In the genomic region with DNA sequence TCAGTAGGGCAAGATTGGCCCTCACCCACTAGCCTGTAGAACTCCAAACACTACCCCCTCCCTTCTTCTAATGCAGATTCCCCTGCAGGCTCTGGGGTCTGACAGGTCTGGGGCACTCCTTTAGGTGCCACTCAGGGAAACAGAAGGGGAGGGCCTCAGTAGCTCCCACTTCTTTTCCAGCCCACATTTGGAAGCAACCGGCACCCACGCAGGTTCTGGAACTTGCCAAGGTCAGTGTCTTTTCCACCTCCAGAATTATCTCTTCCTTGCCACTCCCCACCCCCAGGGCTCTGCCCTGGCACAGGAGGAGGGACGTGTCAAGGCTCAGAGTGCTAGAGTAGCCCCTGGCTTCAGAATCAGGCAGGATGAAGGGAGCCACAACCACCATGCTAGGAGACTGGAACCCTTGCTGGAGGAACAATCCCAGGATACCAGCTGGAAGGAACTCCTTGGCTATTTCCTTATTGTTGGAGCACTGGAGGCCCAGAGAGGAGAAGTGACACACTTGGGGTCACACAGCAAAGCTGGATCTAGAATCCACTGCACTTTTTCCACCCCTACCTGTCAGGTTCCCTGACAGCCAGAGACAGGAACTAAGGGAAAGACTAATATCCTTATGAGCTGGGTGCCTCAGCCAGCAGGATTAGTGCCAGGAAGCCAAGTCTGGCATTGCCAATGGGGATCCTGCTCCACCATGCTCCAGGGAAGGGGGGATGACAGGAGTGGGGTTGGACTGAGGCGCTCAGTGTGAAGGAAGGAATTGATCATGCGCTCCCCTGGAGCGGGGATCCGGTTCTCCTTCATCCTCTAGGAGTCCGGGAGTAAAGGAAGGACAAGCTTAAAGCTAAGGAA, we compare ENCODE assay signal across 26 cellular contexts. TPM values are rescaled to one million over a fixed set of nuclear protein-coding genes. Genes with fewer than 3 reads are reported as not detected.
DNase-seq lines count a peak whose midpoint lies in the region; FAIRE-seq and TF ChIP-seq lines count a peak whose summit lies in the region.
"Had no signal": no experiment of that assay in that cellular context is flagged by ENCODE, and none has a peak within 500 bp of the region (broad histone marks: within the 10 kb centered on the region; RNA-seq: fewer than 3 reads in every experiment).

No MANE protein-coding gene starts in this region.

- H3K36me3 ChIP-seq in HUES64 (ENCODE audit: insufficient read depth, low read length): no peaks in the 10 kb centered on the region
- no peaks in the 10 kb centered on the region for H3K36me3 ChIP-seq in parathyroid adenoma (ENCODE audit: control insufficient read depth, insufficient read depth, low read length)
- H3K36me3 ChIP-seq: adrenal gland, SJSA1, WERI-Rb-1 had no signal

- DNase-seq in ACHN (peak; percentile 92), kidney glomerular epithelial cell (lab: John Stamatoyannopoulos, UW) (no peak), GM12892 (ENCODE audit: insufficient read length) (no peak), SW480 (ENCODE audit: low spot score) (no peak)
- no peak for DNase-seq in activated T-cell treated with anti-CD3 and anti-CD28 coated beads, Interleukin-2, amount 50 U/mL, for 1 hour
- DNase-seq: activated CD4-positive, alpha-beta T cell treated with anti-CD3 and anti-CD28 coated beads, Interleukin-2, amount 50 U/mL, for 4 hours; activated CD8-positive, alpha-beta memory T cell treated with anti-CD3 and anti-CD28 coated beads, Interleukin-2, amount 50 U/mL, for 48 hours; activated effector memory CD4-positive, alpha-beta T cell treated with anti-CD3 and anti-CD28 coated beads, Interleukin-2, amount 50 U/mL, for 16 hours; adrenal gland; CD8-positive, alpha-beta T cell; cortex of kidney; DMS79; GOT3; Karpas-422; left cardiac atrium; NCI-H1048; NCI-H2029 treated with DMSO at 0.1 percent for 48 hours; NK-92 treated with Interleukin-12 subunit alpha and Interleukin-12 subunit beta, amount 100 ng/mL, for 24 hours; WERI-Rb-1 had no signal

- H3K27ac ChIP-seq in HUES64 (ENCODE audit: low read depth, low read length): no peak overlapping the region
- H3K27ac ChIP-seq in parathyroid adenoma: peak overlapping the region; percentile 91
- H3K27ac ChIP-seq: adrenal gland, SJSA1 had no signal

- H3K27me3 ChIP-seq in HUES64 (ENCODE audit: insufficient read depth, low read length) (peaks cover 61% of the 10 kb centered on the region), parathyroid adenoma (ENCODE audit: control insufficient read depth, insufficient read depth, low read length) (no peaks in the 10 kb centered on the region)

- in situ Hi-C loops in ACHN (cut with HindIII; ENCODE audit: low pct_ligation_motif_present, low pct_unique_long_range_greater_than_20kb, low sequenced_read_pairs): no loop called here

- H2AFZ ChIP-seq in parathyroid adenoma: peak overlapping the region; percentile 81

- no peak for TF ChIP-seq POLR2A in GM12892 (IDR thresholded peaks at IDR 0.05; ENCODE audit: low read depth, low read length)

- no peaks in the 10 kb centered on the region for H3K9me3 ChIP-seq in HUES64 (ENCODE audit: insufficient read depth, low read depth, low read length)
- H3K9me3 ChIP-seq in iPS-18c (ENCODE audit: control insufficient read depth, insufficient read depth, low read length): no peaks in the 10 kb centered on the region
- no peaks in the 10 kb centered on the region for H3K9me3 ChIP-seq in parathyroid adenoma (ENCODE audit: control insufficient read depth, low read length)
- H3K9me3 ChIP-seq: adrenal gland, SJSA1 had no signal

- H3K4me2 ChIP-seq in parathyroid adenoma (ENCODE audit: low read length): peak overlapping the region; percentile 63

- TF ChIP-seq CTCF in parathyroid adenoma (IDR thresholded peaks at IDR 0.05): no peak

- no peak for FAIRE-seq in GM12892 (lab: Jason Lieb, UNC)
- FAIRE-seq: RCC 7860 had no signal

- WGBS in HUES64: 87% methylated on average over 8 of the region's 8 CpGs

- peak overlapping the region; percentile 65; the same call in 1 of the 2 replicates for H3K4me3 ChIP-seq in HUES64 (ENCODE audit: low read length)
- 0 out of 2 replicates have a peak overlapping the region, but pooled peaks have one; percentile 56 for H3K4me3 ChIP-seq in iPS-18c (ENCODE audit: insufficient read depth, low read depth, low read length)
- peak overlapping the region; percentile 46 for H3K4me3 ChIP-seq in parathyroid adenoma (ENCODE audit: low read depth, low read length)
- H3K4me3 ChIP-seq: adrenal gland, SJSA1 had no signal

- peaks cover 34% of the 10 kb centered on the region for H3K4me1 ChIP-seq in HUES64 (ENCODE audit: insufficient read depth, low read length)
- peaks cover 27% of the 10 kb centered on the region for H3K4me1 ChIP-seq in parathyroid adenoma

- no peak overlapping the region for H3K9ac ChIP-seq in HUES64 (ENCODE audit: low read depth, low read length)
- no peak overlapping the region for H3K9ac ChIP-seq in parathyroid adenoma

- peaks cover 9% of the 10 kb centered on the region for H3K79me2 ChIP-seq in parathyroid adenoma

RNA-seq across cellular contexts. Expression of a gene that starts 1.8 kb away (rescaled TPM):
- polyA plus RNA-seq in HUES64 (2013, experiment 1 of 2): 11.2 TPM
- 15.0 TPM for polyA plus RNA-seq in HUES64 (2013, experiment 2 of 2)
- not detected for polyA plus RNA-seq in GM12892 (2012; ENCODE audit: missing spikeins)

RNA-seq across cellular contexts. Expression of a gene that starts 37.6 kb away (rescaled TPM):
- polyA plus RNA-seq in HUES64 (2013, experiment 1 of 2): 0.15 TPM
- polyA plus RNA-seq in HUES64 (2013, experiment 2 of 2): 0.13 TPM
- polyA plus RNA-seq in GM12892 (2012; ENCODE audit: missing spikeins): not detected
- polyA plus RNA-seq: AG04450, urinary bladder had no signal

RNA-seq across cellular contexts. Expression of a gene that starts 57.0 kb away (rescaled TPM):
- 0.30 TPM for polyA plus RNA-seq in HUES64 (2013, experiment 1 of 2)
- polyA plus RNA-seq in HUES64 (2013, experiment 2 of 2): 1.3 TPM
- polyA plus RNA-seq in GM12892 (2012; ENCODE audit: missing spikeins): 0.40 TPM
